8 cellular contexts compared by ENCODE assay signal in genomic region chr6:33694401-33694931, GRCh38. TPM values are rescaled to one million over a fixed set of nuclear protein-coding genes. Genes with fewer than 3 reads are reported as not detected.
A peak's percentile ranks its signal among the peaks of the same experiment; 100 is the strongest.
DNase-seq lines count a peak whose midpoint lies in the region; ATAC-seq, FAIRE-seq and TF ChIP-seq lines count a peak whose summit lies in the region.

No MANE protein-coding gene starts in this region.

- H4K5ac ChIP-seq in mesendoderm (ENCODE audit: low read length) = no peak overlapping the region

- H3K79me1 ChIP-seq in mesendoderm (ENCODE audit: low read length) = no peaks in the 10 kb centered on the region

- H3K18ac ChIP-seq in mesendoderm (ENCODE audit: low read length) = no peak overlapping the region

- H2BK120ac ChIP-seq in mesendoderm (ENCODE audit: low read depth, low read length) = no peak overlapping the region

- H4K20me1 ChIP-seq in mammary epithelial cell (ENCODE audit: insufficient read depth, low read length) = no peaks in the 10 kb centered on the region

- in situ Hi-C loops in mammary epithelial cell (cut with MboI; ENCODE audit: low sequenced_read_pairs in 2 of 2) = no loop called here

- H3K27ac Mint-ChIP-seq in WTC11 (peak overlapping the region; percentile 32; the same call in 1 of the 2 replicates), naive B cell (peak overlapping the region; percentile 94 to 98 (median 96))

- H3K4me3 ChIP-seq in mammary epithelial cell (replicated peaks in 1 of 3; ENCODE audit: insufficient read depth in 1 of 3, low read depth in 2 of 3, low read length in 3 of 3) (no peak overlapping the region), thymus (ENCODE audit: low read length) (peak overlapping the region; percentile 14), mesendoderm (ENCODE audit: low read length) (no peak overlapping the region), small intestine (ENCODE audit: low read depth in 1 of 2, low read length in 2 of 2) (no peak overlapping the region)

- H3K36me3 Mint-ChIP-seq in WTC11 (peaks cover 58% of the 10 kb centered on the region), naive B cell (peaks cover 4 to 12% of the 10 kb centered on the region in 2 donors)

- BruUV-seq in mammary epithelial cell (replicated peaks; lab: Mats Ljungman, UMichigan) = no TSS peak

- H3K4me3 Mint-ChIP-seq in WTC11 (no peak overlapping the region), naive B cell (peak overlapping the region; percentile 0 to 89 (median 72))

- H3K23ac ChIP-seq in mesendoderm (ENCODE audit: low read length) = no peak overlapping the region

- POLR2A ChIA-PET in WTC11 (lab: Charles Lee) = interaction anchor here (0.7 kb wide), 1 partner anchor 17 kb away, joined by 3 read pairs; no protein-coding TSS in a partner anchor

- no peak for FAIRE-seq in small intestine (lab: Jason Lieb, UNC)

- no peak for TF ChIP-seq CTCF in WTC11 (IDR thresholded peaks at IDR 0.05)
- TF ChIP-seq CTCF in mammary epithelial cell (conservative IDR thresholded peaks at IDR 0.05 in 1 of 2, IDR thresholded peaks at IDR 0.05 in 1 of 2; ENCODE audit: extremely low read depth in 1 of 2, insufficient read depth in 1 of 2, low read depth in 1 of 2, low read length in 2 of 2) = no peak

- H3K36me3 ChIP-seq in mammary epithelial cell (ENCODE audit: insufficient read depth, low read length) (peaks cover 41% of the 10 kb centered on the region), thymus (ENCODE audit: control insufficient read depth, insufficient read depth) (peaks cover 48% of the 10 kb centered on the region), mesendoderm (ENCODE audit: control insufficient read depth, insufficient read depth, low read length) (peaks cover 7% of the 10 kb centered on the region), small intestine (ENCODE audit: control insufficient read depth in 2 of 2, insufficient read depth in 2 of 2, low read length in 2 of 2) (peaks cover 2 to 38% of the 10 kb centered on the region in 2 donors)

- H3K9ac ChIP-seq in mammary epithelial cell (ENCODE audit: insufficient read depth, low read length) (no peak overlapping the region), mesendoderm (ENCODE audit: low read length) (no peak overlapping the region)

- H3K4me1 ChIP-seq in mammary epithelial cell (ENCODE audit: insufficient read depth, low read length) (peaks cover 43% of the 10 kb centered on the region), thymus (ENCODE audit: control insufficient read depth, insufficient read depth, low read length) (peaks cover 41% of the 10 kb centered on the region), mesendoderm (ENCODE audit: control insufficient read depth, low read depth, low read length) (peaks cover 4% of the 10 kb centered on the region), small intestine (ENCODE audit: control insufficient read depth in 2 of 2, insufficient read depth in 1 of 2, low read depth in 1 of 2, low read length in 1 of 2) (no peaks in the 10 kb centered on the region)

- intact Hi-C loops in mammary epithelial cell (cut with micrococcal nuclease) = no loop called here

- no peaks in the 10 kb centered on the region for H3K9me3 ChIP-seq in mammary epithelial cell (replicated peaks; ENCODE audit: insufficient read depth, low read length)
- no peaks in the 10 kb centered on the region for H3K9me3 ChIP-seq in thymus (ENCODE audit: control insufficient read depth)
- H3K9me3 ChIP-seq in small intestine (ENCODE audit: control insufficient read depth, low read depth) = no peaks in the 10 kb centered on the region

- H3K9me3 Mint-ChIP-seq in WTC11 = no peaks in the 10 kb centered on the region
- H3K9me3 Mint-ChIP-seq in naive B cell = no peaks in the 10 kb centered on the region

- no peak overlapping the region for H3K4me2 ChIP-seq in mammary epithelial cell (ENCODE audit: insufficient read depth, low read depth, low read length)
- no peak overlapping the region for H3K4me2 ChIP-seq in mesendoderm (ENCODE audit: low read length)

- no peak overlapping the region for H2AFZ ChIP-seq in mammary epithelial cell (ENCODE audit: low read depth, low read length)

- no peak overlapping the region for H2BK15ac ChIP-seq in mesendoderm (replicated peaks; ENCODE audit: low read depth)

- H3K27me3 ChIP-seq in mammary epithelial cell (ENCODE audit: insufficient read depth, low read length) = no peaks in the 10 kb centered on the region
- H3K27me3 ChIP-seq in thymus (ENCODE audit: control insufficient read depth, insufficient read depth) = no peaks in the 10 kb centered on the region
- H3K27me3 ChIP-seq in mesendoderm (ENCODE audit: insufficient read depth, low read length, poor library complexity) = no peaks in the 10 kb centered on the region
- no peaks in the 10 kb centered on the region for H3K27me3 ChIP-seq in small intestine (ENCODE audit: control insufficient read depth in 2 of 2, insufficient read depth in 2 of 2, low read length in 2 of 2)

- WGBS in mammary epithelial cell (ENCODE audit: low coverage, missing lambda C conversion rate) = 74% methylated on average over 17 of the region's 19 CpGs
- 15% methylated on average over 19 of the region's 19 CpGs for WGBS in thymus
- no CpG with 5 or more reads among the region's 19 CpGs for WGBS in mesendoderm (ENCODE audit: extremely low coverage, insufficient coverage, low lambda C conversion rate)
- WGBS in small intestine, 3 donors = 50 to 70% (median 57%) methylated on average over 18 to 19 of the region's 19 CpGs

- H2AK5ac ChIP-seq in mesendoderm (ENCODE audit: low read length) = no peak overlapping the region

- ATAC-seq in WTC11 (no peak), naive B cell (ENCODE audit: low read depth in 2 of 2) (peak in 1 of 2 donors; percentile 7), HG02870 (IDR thresholded peaks at IDR 0.05; ENCODE audit: unreplicated experiment) (no peak)

- H2BK5ac ChIP-seq in mesendoderm (ENCODE audit: low read length) = no peak overlapping the region

- CTCF ChIA-PET in WTC11 (lab: Charles Lee) (interaction anchor here (0.7 to 1.3 kb wide), 2 partner anchors 85 to 111 kb away, joined by 3 read pairs; no protein-coding TSS in a partner anchor), mammary epithelial cell (lab: Charles Lee; ENCODE audit: low non-redundant PET) (interaction anchor here (0.5 kb wide), 1 partner anchor 17 kb away, joined by 4 read pairs; the partner anchor contains the start of gene UQCC2)

- DNase-seq in H4 (ENCODE audit: low spot score) (peak; percentile 60), WTC11 (ENCODE audit: low spot score) (no peak), mammary epithelial cell (peak; percentile 72), naive B cell (peak; percentile 50), mesendoderm (no peak), small intestine (no peak)

- no peak overlapping the region for H4K8ac ChIP-seq in mesendoderm (ENCODE audit: low read depth, low read length)

- H3K4me1 Mint-ChIP-seq in WTC11 (peaks cover 15% of the 10 kb centered on the region), naive B cell (peaks cover 49 to 79% (median 72%) of the 10 kb centered on the region in 3 donors)

- dilution Hi-C loops in mammary epithelial cell (cut with HindIII; ENCODE audit: low sequenced_read_pairs) = no loop called here

- H3K4ac ChIP-seq in mesendoderm (ENCODE audit: low read depth, low read length) = no peak overlapping the region

- H3K27ac ChIP-seq in mammary epithelial cell (ENCODE audit: insufficient read depth, low read depth, low read length) = peak overlapping the region; percentile 34
- H3K27ac ChIP-seq in thymus (ENCODE audit: low read depth) = peak overlapping the region; percentile 85
- H3K27ac ChIP-seq in mesendoderm (ENCODE audit: low read depth, low read length) = no peak overlapping the region
- H3K27ac ChIP-seq in small intestine (ENCODE audit: low read depth in 1 of 2, low read length in 1 of 2) = peak overlapping the region in 1 of 2 donors; percentile 81

- no peak overlapping the region for H3K56ac ChIP-seq in mesendoderm (ENCODE audit: low read length)

- H3K27me3 Mint-ChIP-seq in WTC11 (ENCODE audit: low read depth) (no peaks in the 10 kb centered on the region), naive B cell (no peaks in the 10 kb centered on the region)

- peaks cover 7% of the 10 kb centered on the region for H3K79me2 ChIP-seq in mammary epithelial cell (ENCODE audit: insufficient read depth, low read length)
- H3K79me2 ChIP-seq in mesendoderm (ENCODE audit: control insufficient read depth, insufficient read depth, low read length) = no peaks in the 10 kb centered on the region

TF ChIP-seq in WTC11, 78 proteins besides CTCF, POLR2A, EP300 and RAD21 (continues in another document):
- TF ChIP-seq FOXK1 (CRISPR knock-in tag; IDR thresholded peaks at IDR 0.05) (no peak), JAZF1 (CRISPR knock-in tag; IDR thresholded peaks at IDR 0.05) (no peak), ATF2 (CRISPR knock-in tag; IDR thresholded peaks at IDR 0.05; ENCODE audit: borderline replicate concordance, low read depth) (no peak)

RNA-seq across cellular contexts. Expression of gene UQCC2, which starts 17.0 kb away (rescaled TPM):
- total RNA-seq in H4 (2014; rRNA removed; shearing (Covaris generic)) = 55.1 and 86.8 TPM in 2 replicates
- total RNA-seq in WTC11 (2021) (65.8 to 105 TPM (median 95.3 TPM) in 3 replicates), mammary epithelial cell (10 to 100 TPM; 12.3 to 65.2 TPM)
- polyA plus RNA-seq in mammary epithelial cell (46.7 TPM), naive B cell (ENCODE audit: low read depth in 6 of 6) (10 to 100 TPM; 29.4 to 53.0 (median 44.4) TPM), thymus (67.3 TPM), small intestine (10 to 100 TPM; 36.5 to 51.7 (median 36.7) TPM)
- 28.2 TPM for polyA minus RNA-seq in mammary epithelial cell
- polyA plus RNA-seq in mesendoderm (2013, experiment 1 of 2) = 90.1 TPM
- 91.4 TPM for polyA plus RNA-seq in mesendoderm (2013, experiment 2 of 2)

RNA-seq across cellular contexts. Expression of gene IP6K3, which starts 52.2 kb away (rescaled TPM):
- 0.06 TPM in 1 of 2 replicates, not detected in the other for total RNA-seq in H4 (2014; rRNA removed; shearing (Covaris generic))
- 0.44 to 1.1 TPM (median 0.89 TPM) in 3 replicates for total RNA-seq in WTC11 (2021)
- total RNA-seq in mammary epithelial cell = under 1 TPM in 1 of 2 donors, not detected in 1; 0.33 TPM
- polyA plus RNA-seq in mammary epithelial cell = not detected
- polyA minus RNA-seq in mammary epithelial cell = not detected
- polyA plus RNA-seq in naive B cell (ENCODE audit: low read depth in 6 of 6) = not detected
- 6.6 TPM for polyA plus RNA-seq in thymus
- 0.01 TPM for polyA plus RNA-seq in mesendoderm (2013, experiment 1 of 2)
- 0.04 TPM for polyA plus RNA-seq in mesendoderm (2013, experiment 2 of 2)
- 1 to 10 TPM in 1 of 3 donors, under 1 TPM in 2; 0.54 to 1.0 (median 0.89) TPM for polyA plus RNA-seq in small intestine

Comparison
In these comparisons a context has a peak if more than half of its experiments do, and no peak if none do; other contexts are left out.
1. DNase-seq: peak in H4 (single experiment), mammary epithelial cell (single experiment) and naive B cell (single experiment); none in WTC11 (single experiment), mesendoderm (single experiment) and small intestine (single experiment).